ENCODE assay signal across 12 cellular contexts in genomic region chr14:93073366-93073722, GRCh38. TPM values are rescaled to one million over a fixed set of nuclear protein-coding genes. Genes with fewer than 3 reads are reported as not detected.
DNase-seq lines count a peak whose midpoint lies in the region; ATAC-seq and TF ChIP-seq lines count a peak whose summit lies in the region.
"Had no signal": no experiment of that assay in that cellular context is flagged by ENCODE, and none has a peak within 500 bp of the region (broad histone marks: within the 10 kb centered on the region; RNA-seq: fewer than 3 reads in every experiment).

No MANE protein-coding gene starts in this region.

- ATAC-seq in heart left ventricle (no peak), left ventricle myocardium superior (no peak), memory B cell (ENCODE audit: low read depth) (peak; percentile 39), GM19467 (IDR thresholded peaks at IDR 0.05; ENCODE audit: unreplicated experiment) (no peak)

- H3K4me3 ChIP-seq in heart left ventricle (peak overlapping the region in 1 of 12 donors; percentile 45), adipocyte (ENCODE audit: low read length) (peak overlapping the region; percentile 65), uterus (no peak overlapping the region)
- H3K4me3 ChIP-seq: SK-N-MC had no signal

- H3K4me1 ChIP-seq in heart left ventricle (peaks cover 0 to 50% (median 28%) of the 10 kb centered on the region in 12 donors), adipocyte (ENCODE audit: control insufficient read depth, insufficient read depth, low read length) (peaks cover 31% of the 10 kb centered on the region), uterus (peaks cover 0 to 14% of the 10 kb centered on the region in 2 donors)
- H3K4me1 ChIP-seq: parathyroid adenoma had no signal

- TF ChIP-seq CTCF in heart left ventricle (IDR thresholded peaks at IDR 0.05) (no peak), uterus (IDR thresholded peaks at IDR 0.05) (no peak), osteocyte (IDR thresholded peaks at IDR 0.05) (no peak)

- no peak for TF ChIP-seq POLR2A in heart left ventricle (IDR thresholded peaks at IDR 0.05)
- TF ChIP-seq POLR2A in uterus (IDR thresholded peaks at IDR 0.05) = no peak

- WGBS in heart left ventricle, 4 donors = 48 to 73% (median 60%) methylated on average over 5 of the region's 5 CpGs

- intact Hi-C loops in heart left ventricle (cut with DNase I) = no loop called here
- intact Hi-C loops in left ventricle myocardium superior (cut with micrococcal nuclease) = no loop called here
- intact Hi-C loops in uterus (cut with DNase I; ENCODE audit: low total_unique reads) = no loop called here

- H3K36me3 ChIP-seq in heart left ventricle (no peaks in the 10 kb centered on the region), adipocyte (ENCODE audit: control insufficient read depth, insufficient read depth, low read length, severe bottlenecking) (no peaks in the 10 kb centered on the region), uterus (no peaks in the 10 kb centered on the region)

- peak overlapping the region; percentile 80 for H3K27ac Mint-ChIP-seq in memory B cell
- H3K27ac Mint-ChIP-seq in osteocyte (ENCODE audit: unreplicated experiment) = no peak overlapping the region

- DNase-seq in heart left ventricle (no peak), left ventricle myocardium superior (no peak), adipocyte (ENCODE audit: low read depth) (no peak), memory B cell (ENCODE audit: low spot score in 2 of 2) (no peak), uterus (no peak), osteocyte (ENCODE audit: extremely low spot score, unreplicated experiment) (no peak), mesenteric fat pad (ENCODE audit: low spot score) (no peak)
- DNase-seq: ACHN, NCI-H524 had no signal

- H3K36me3 Mint-ChIP-seq in memory B cell (peaks cover 2% of the 10 kb centered on the region), osteocyte (ENCODE audit: unreplicated experiment) (peaks cover 1% of the 10 kb centered on the region)

- H3K4me3 Mint-ChIP-seq in memory B cell = peak overlapping the region; percentile 79
- no peak overlapping the region for H3K4me3 Mint-ChIP-seq in osteocyte (ENCODE audit: unreplicated experiment)

- peak overlapping the region; percentile 72 for H3K9ac ChIP-seq in adipocyte (ENCODE audit: low read length)
- H3K9ac ChIP-seq: parathyroid adenoma had no signal

- H3K9me3 ChIP-seq in heart left ventricle (no peaks in the 10 kb centered on the region), adipocyte (ENCODE audit: control insufficient read depth, low read length) (no peaks in the 10 kb centered on the region), uterus (no peaks in the 10 kb centered on the region)

- no peaks in the 10 kb centered on the region for H3K9me3 Mint-ChIP-seq in memory B cell
- no peaks in the 10 kb centered on the region for H3K9me3 Mint-ChIP-seq in osteocyte (ENCODE audit: unreplicated experiment)

- no peaks in the 10 kb centered on the region for H3K27me3 ChIP-seq in heart left ventricle
- peaks cover 4% of the 10 kb centered on the region for H3K27me3 ChIP-seq in adipocyte (replicated peaks; ENCODE audit: control insufficient read depth, insufficient read depth, low read length)
- no peaks in the 10 kb centered on the region for H3K27me3 ChIP-seq in uterus

- H3K27me3 Mint-ChIP-seq in memory B cell = no peaks in the 10 kb centered on the region
- no peaks in the 10 kb centered on the region for H3K27me3 Mint-ChIP-seq in osteocyte (ENCODE audit: unreplicated experiment)

- H3K4me1 Mint-ChIP-seq in memory B cell (peaks cover 54% of the 10 kb centered on the region), osteocyte (ENCODE audit: unreplicated experiment) (peaks cover 12% of the 10 kb centered on the region)

- peak overlapping the region in 9 of 12 donors; percentile 58 to 95 (median 78) for H3K27ac ChIP-seq in heart left ventricle
- peak overlapping the region; percentile 71 to 80 for H3K27ac ChIP-seq in uterus
- H3K27ac ChIP-seq: parathyroid adenoma, SK-N-MC had no signal

RNA-seq across cellular contexts. Expression of gene ITPK1, which starts 42.4 kb away (rescaled TPM):
- total RNA-seq in heart left ventricle = 100 to 1,000 TPM in 3 of 9 donors, 10 to 100 TPM in 6; 71.7 to 152 (median 91.0) TPM
- 100 to 1,000 TPM in 1 of 2 donors, 10 to 100 TPM in 1; 44.5 to 158 TPM for polyA plus RNA-seq in heart left ventricle
- total RNA-seq in left ventricle myocardium superior = 136 TPM
- total RNA-seq in uterus = 10 to 100 TPM; 19.7 to 97.7 (median 26.5) TPM
- 31.2 and 32.8 TPM in 2 replicates for total RNA-seq in osteocyte
- 267 TPM for total RNA-seq in mesenteric fat pad
